8 cellular contexts compared by ENCODE assay signal in the genomic region with DNA sequence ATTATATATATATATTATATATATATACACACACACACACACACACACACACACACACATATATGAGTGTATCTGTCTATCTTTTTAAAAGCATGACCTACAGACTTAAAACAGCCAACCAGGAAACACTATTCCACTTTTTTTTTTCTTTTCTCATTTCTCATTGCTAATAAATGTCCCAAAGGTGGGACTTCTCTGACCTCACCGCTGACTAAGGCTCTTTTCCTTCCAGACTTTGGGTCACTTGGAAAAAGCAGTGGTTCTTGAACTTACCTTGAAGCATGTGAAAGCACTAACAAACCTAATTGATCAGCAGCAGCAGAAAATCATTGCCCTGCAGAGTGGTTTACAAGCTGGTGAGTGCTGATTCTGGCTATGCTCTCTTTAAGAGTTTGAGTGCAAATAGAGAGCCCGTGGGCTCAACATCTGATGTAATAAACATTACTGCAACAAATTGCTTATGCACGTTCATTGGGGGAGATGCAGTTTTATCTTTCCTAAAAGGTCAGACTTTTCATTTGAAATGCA. TPM values are rescaled to one million over a fixed set of nuclear protein-coding genes. Genes with fewer than 3 reads are reported as not detected.
A peak's percentile ranks its signal among the peaks of the same experiment; 100 is the strongest.
DNase-seq lines count a peak whose midpoint lies in the region; ATAC-seq and TF ChIP-seq lines count a peak whose summit lies in the region.

No MANE protein-coding gene starts in this region.

- H3K27me3 ChIP-seq in RWPE2 (ENCODE audit: insufficient read depth, poor library complexity, severe bottlenecking) = no peaks in the 10 kb centered on the region
- H3K27me3 ChIP-seq in esophagus muscularis mucosa = no peaks in the 10 kb centered on the region
- H3K27me3 ChIP-seq in sigmoid colon = no peaks in the 10 kb centered on the region
- H3K27me3 ChIP-seq in A673 (replicated peaks; ENCODE audit: insufficient read depth, low read depth, low read length, poor library complexity) = no peaks in the 10 kb centered on the region

- TF ChIP-seq POLR2A in esophagus muscularis mucosa (IDR thresholded peaks at IDR 0.05; ENCODE audit: low read depth) = no peak
- no peak for TF ChIP-seq POLR2A in sigmoid colon (IDR thresholded peaks at IDR 0.05)

- peak overlapping the region; percentile 91 for H3K4me3 ChIP-seq in GM12864 (ENCODE audit: low read depth, low read length)
- peak overlapping the region; percentile 95 for H3K4me3 ChIP-seq in RWPE2 (ENCODE audit: severe bottlenecking)
- peak overlapping the region; percentile 71 to 94 (median 86) for H3K4me3 ChIP-seq in esophagus muscularis mucosa
- peak overlapping the region; percentile 67 to 94 (median 82) for H3K4me3 ChIP-seq in sigmoid colon
- no peak overlapping the region for H3K4me3 ChIP-seq in A673 (ENCODE audit: low read depth, low read length, poor library complexity, severe bottlenecking)

- intact Hi-C loops in esophagus muscularis mucosa (cut with DNase I) = loop anchor here (10.0 kb wide), 1 partner anchor 476 kb away; no protein-coding TSS in a partner anchor
- intact Hi-C loops in sigmoid colon (cut with DNase I) = loop anchor here (10.0 kb wide), 1 partner anchor 486 kb away; a partner anchor contains a TSS
- intact Hi-C loops in A673 (cut with micrococcal nuclease; ENCODE audit: unreplicated experiment) = no loop called here

- TF ChIP-seq CTCF in GM12864 (IDR thresholded peaks at IDR 0.05; ENCODE audit: low read depth, low read length, missing control alignments) = no peak
- no peak for TF ChIP-seq CTCF in RWPE2 (IDR thresholded peaks at IDR 0.05; ENCODE audit: poor library complexity, severe bottlenecking)
- TF ChIP-seq CTCF in esophagus muscularis mucosa (IDR thresholded peaks at IDR 0.05) = no peak
- no peak for TF ChIP-seq CTCF in sigmoid colon (IDR thresholded peaks at IDR 0.05)
- TF ChIP-seq CTCF in A673 (conservative IDR thresholded peaks at IDR 0.05; ENCODE audit: low read depth, low read length) = no peak

- POLR2A ChIA-PET in A673 (lab: Charles Lee; ENCODE audit: low non-redundant PET) = no interaction called here

- no peak for ATAC-seq in RWPE2 (ENCODE audit: low read depth)
- ATAC-seq in GM18868 (IDR thresholded peaks at IDR 0.05; ENCODE audit: unreplicated experiment) = no peak

- CTCF ChIA-PET in A673 (lab: Charles Lee) = no interaction called here

- no peak for TF ChIP-seq EP300 in esophagus muscularis mucosa (IDR thresholded peaks at IDR 0.05)
- TF ChIP-seq EP300 in sigmoid colon (IDR thresholded peaks at IDR 0.05) = no peak

- H3K36me3 ChIP-seq in RWPE2 (ENCODE audit: low read depth) (peaks cover 60% of the 10 kb centered on the region), esophagus muscularis mucosa (peaks cover 0 to 22% (median 11%) of the 10 kb centered on the region in 4 donors), sigmoid colon (peaks cover 0 to 14% (median 0%) of the 10 kb centered on the region in 4 donors), A673 (ENCODE audit: insufficient read depth, low read length, poor library complexity, severe bottlenecking) (peaks cover 4% of the 10 kb centered on the region)

- H3K4me1 ChIP-seq in RWPE2 (ENCODE audit: insufficient read depth, poor library complexity, severe bottlenecking) (peaks cover 38% of the 10 kb centered on the region), esophagus muscularis mucosa (peaks cover 59 to 77% (median 72%) of the 10 kb centered on the region in 4 donors), sigmoid colon (peaks cover 0 to 69% (median 63%) of the 10 kb centered on the region in 4 donors), A673 (ENCODE audit: insufficient read depth, low read length, poor library complexity, severe bottlenecking) (peaks cover 30% of the 10 kb centered on the region)

- H3K27ac ChIP-seq in RWPE2 (ENCODE audit: poor library complexity, severe bottlenecking) (peak overlapping the region; percentile 98), esophagus muscularis mucosa (replicated peaks in 1 of 4) (peak overlapping the region; percentile 95 to 99 (median 97)), sigmoid colon (peak overlapping the region; percentile 98 to 99 (median 98)), A673 (ENCODE audit: low read depth, low read length, poor library complexity, severe bottlenecking) (no peak overlapping the region)

- H3K9me3 ChIP-seq in RWPE2 (ENCODE audit: severe bottlenecking) (no peaks in the 10 kb centered on the region), esophagus muscularis mucosa (no peaks in the 10 kb centered on the region), sigmoid colon (no peaks in the 10 kb centered on the region), A673 (ENCODE audit: low read depth, low read length, poor library complexity, severe bottlenecking) (no peaks in the 10 kb centered on the region)

- DNase-seq in GM12864 (ENCODE audit: low read depth) = no peak
- DNase-seq in RWPE2 (ENCODE audit: low spot score) = no peak
- no peak for DNase-seq in esophagus muscularis mucosa (ENCODE audit: extremely low spot score)
- DNase-seq in sigmoid colon = no peak
- no peak for DNase-seq in hippocampal formation (lab: John Stamatoyannopoulos, UW)
- DNase-seq in A673 (ENCODE audit: low spot score) = no peak
- no peak for DNase-seq in H4 (ENCODE audit: low spot score)

- BruUV-seq in A673 (replicated peaks; lab: Mats Ljungman, UMichigan) = no TSS peak

- 9% methylated on average over 3 of the region's 3 CpGs for WGBS in esophagus muscularis mucosa
- 15 to 37% methylated on average over 3 of the region's 3 CpGs for WGBS in sigmoid colon, 2 donors

RNA-seq across cellular contexts. Expression of a gene that starts 2.0 kb away (rescaled TPM):
- 100 to 1,000 TPM in 1 of 4 donors, 10 to 100 TPM in 2, 1 to 10 TPM in 1; 8.3 to 170 (median 19.4) TPM for total RNA-seq in esophagus muscularis mucosa
- 10 to 100 TPM; 12.5 to 81.9 (median 24.3) TPM for total RNA-seq in sigmoid colon
- 10 to 100 TPM; 11.1 to 32.2 (median 22.2) TPM for polyA plus RNA-seq in sigmoid colon
- total RNA-seq in A673 (2021) = 3.0 and 3.5 TPM in 2 replicates
- 28.0 and 38.3 TPM in 2 replicates for total RNA-seq in H4 (2014; rRNA removed; shearing (Covaris generic))
